Comparison of ENCODE assay signal across 1 cellular context in genomic region chr1:234722904-234723588, GRCh38.
TF ChIP-seq lines count a peak whose summit lies in the region.

No MANE protein-coding gene starts in this region.

TF ChIP-seq in GM23338, 12 proteins besides CTCF, POLR2A, EP300 and RAD21 (continued from another document):
- TF ChIP-seq EZH2phosphoT487 (IDR thresholded peaks at IDR 0.05; ENCODE audit: unreplicated experiment) (no peak), REST (IDR thresholded peaks at IDR 0.05; ENCODE audit: unreplicated experiment) (no peak), NANOG (IDR thresholded peaks at IDR 0.05; ENCODE audit: borderline replicate concordance) (no peak)
